Comparison of ENCODE assay signal across 8 cellular contexts in the genomic region with DNA sequence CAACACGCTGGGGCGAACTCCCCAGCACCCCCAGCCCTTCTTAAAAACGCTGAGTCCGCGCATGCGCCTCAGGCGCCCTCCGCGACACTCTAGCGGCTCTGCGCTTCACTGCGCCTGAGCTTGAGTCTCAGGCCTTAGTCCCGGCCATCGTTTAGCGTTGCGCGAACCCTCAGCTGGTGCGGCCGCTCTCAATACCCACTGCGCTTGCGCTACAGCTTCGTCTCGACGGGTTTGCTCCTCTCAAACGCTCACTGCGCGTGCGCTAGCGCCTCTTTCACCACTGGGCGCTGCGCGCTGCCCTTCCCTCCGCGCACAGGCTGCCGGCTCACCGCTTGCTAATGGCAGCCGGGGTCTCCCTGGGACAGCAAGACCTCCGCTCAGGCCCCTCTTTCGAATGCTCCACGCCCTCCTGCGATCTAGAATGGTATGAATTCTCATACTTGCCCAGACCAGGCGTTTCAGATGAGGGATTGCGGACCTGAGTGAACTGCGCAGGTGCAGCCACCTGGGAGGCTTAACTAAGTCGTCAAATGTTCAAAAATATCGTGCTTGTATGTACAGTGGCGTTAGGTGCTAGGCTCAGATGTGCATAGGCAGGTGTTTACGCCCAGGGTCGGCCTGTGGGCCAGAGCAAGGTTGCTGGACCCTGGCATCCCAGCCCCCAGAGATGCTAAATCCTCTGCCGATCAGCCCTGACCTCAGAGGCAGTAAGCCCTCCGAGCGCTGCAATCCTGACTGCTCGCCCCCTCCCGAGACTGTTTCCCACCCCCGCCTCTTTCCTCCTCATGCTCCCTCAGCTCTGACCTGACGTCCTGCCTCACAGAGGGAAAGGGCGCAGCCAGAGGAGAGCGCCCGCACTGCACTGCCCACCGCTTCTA. TPM values are rescaled to one million over a fixed set of nuclear protein-coding genes. Genes with fewer than 3 reads are reported as not detected.
DNase-seq lines count a peak whose midpoint lies in the region; ATAC-seq and TF ChIP-seq lines count a peak whose summit lies in the region.

A gene with protein sequence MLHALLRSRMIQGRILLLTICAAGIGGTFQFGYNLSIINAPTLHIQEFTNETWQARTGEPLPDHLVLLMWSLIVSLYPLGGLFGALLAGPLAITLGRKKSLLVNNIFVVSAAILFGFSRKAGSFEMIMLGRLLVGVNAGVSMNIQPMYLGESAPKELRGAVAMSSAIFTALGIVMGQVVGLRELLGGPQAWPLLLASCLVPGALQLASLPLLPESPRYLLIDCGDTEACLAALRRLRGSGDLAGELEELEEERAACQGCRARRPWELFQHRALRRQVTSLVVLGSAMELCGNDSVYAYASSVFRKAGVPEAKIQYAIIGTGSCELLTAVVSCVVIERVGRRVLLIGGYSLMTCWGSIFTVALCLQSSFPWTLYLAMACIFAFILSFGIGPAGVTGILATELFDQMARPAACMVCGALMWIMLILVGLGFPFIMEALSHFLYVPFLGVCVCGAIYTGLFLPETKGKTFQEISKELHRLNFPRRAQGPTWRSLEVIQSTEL (plus strand): TSS at position 270 of the 878 bp plus-strand sequence. CDS start 125 bp downstream, at position 395.

- peak; percentile 20 for TF ChIP-seq CTCF in AG09319 (IDR thresholded peaks at IDR 0.05; ENCODE audit: low read depth, low read length)
- peak in 8 of 11 experiments; percentile 17 to 64 (median 49) for TF ChIP-seq CTCF in spleen (IDR thresholded peaks at IDR 0.05 in 8 of 11, conservative IDR thresholded peaks at IDR 0.05 in 3 of 11)

- H3K9me3 ChIP-seq in spleen, result no peaks in the 10 kb centered on the region

- peak within 1 kb of the TSS; percentile 50 to 83 (median 66) for H3K4me3 ChIP-seq in spleen

- in situ Hi-C loops in GM18951 (cut with MboI; ENCODE audit: low sequenced_read_pairs, unreplicated experiment), result no loop called here

- DNase-seq in AG09319 (ENCODE audit: extremely low read depth, low read depth) (peak; percentile 89), NCI-H226 (peak; percentile 81), inferior parietal cortex (ENCODE audit: extremely low spot score) (peak; percentile 98), spleen (peak; percentile 99)
- peak; percentile 71 to 84 (median 83) for DNase-seq in activated CD4-positive, CD25-positive, alpha-beta regulatory T cell (lab: John Stamatoyannopoulos, UW)
- peak; percentile 92 for DNase-seq in central memory CD4-positive, alpha-beta T cell

- peak; percentile 93 for ATAC-seq in HG03175 (IDR thresholded peaks at IDR 0.05; ENCODE audit: unreplicated experiment)

- no peaks in the 10 kb centered on the region for H3K27me3 ChIP-seq in spleen (replicated peaks in 1 of 7)

- no peaks in the 10 kb centered on the region for H3K36me3 ChIP-seq in spleen

- peaks cover 4 to 33% (median 26%) of the 10 kb centered on the region in 6 donors for H3K4me1 ChIP-seq in spleen

- H3K27ac ChIP-seq in spleen, result peak within 1 kb of the TSS; percentile 90 to 95 (median 92)

- peak; percentile 92 for TF ChIP-seq POLR2A in GM18951 (IDR thresholded peaks at IDR 0.05; ENCODE audit: extremely low read depth, insufficient read depth, insufficient read length)
- peak; percentile 18 to 82 (median 72) for TF ChIP-seq POLR2A in spleen (IDR thresholded peaks at IDR 0.05)

- WGBS in spleen, 5 donors, result 0 to 1% (median 1%) methylated on average over 30 to 60 of the region's 60 CpGs

- intact Hi-C loops in spleen (cut with DNase I; ENCODE audit: low total_unique reads), result no loop called here

RNA-seq across cellular contexts. Expression of the gene that starts here (rescaled TPM):
- 10 to 100 TPM; 12.0 to 21.7 (median 16.9) TPM for total RNA-seq in spleen
- 10 to 100 TPM; 15.6 to 23.5 (median 16.2) TPM for polyA plus RNA-seq in spleen

Comparison
In these comparisons a context has a peak if more than half of its experiments do, and no peak if none do; other contexts are left out.
1. Peak in every context shown above with its lines: DNase-seq, ATAC-seq, H3K4me3 ChIP-seq and H3K27ac ChIP-seq.